12 cellular contexts compared by ENCODE assay signal in genomic region chr19:10553087-10553667, GRCh38. TPM values are rescaled to one million over a fixed set of nuclear protein-coding genes. Genes with fewer than 3 reads are reported as not detected.
A peak's percentile ranks its signal among the peaks of the same experiment; 100 is the strongest.
DNase-seq lines count a peak whose midpoint lies in the region; ATAC-seq, FAIRE-seq and TF ChIP-seq lines count a peak whose summit lies in the region.
"Had no signal": no experiment of that assay in that cellular context is flagged by ENCODE, and none has a peak within 500 bp of the region (broad histone marks: within the 10 kb centered on the region; RNA-seq: fewer than 3 reads in every experiment).

No MANE protein-coding gene starts in this region.

- H3K4me1 Mint-ChIP-seq in CD4-positive, CD25-positive, alpha-beta regulatory T cell: peaks cover 7 to 50% (median 12%) of the 10 kb centered on the region in 4 donors
- peaks cover 35% of the 10 kb centered on the region for H3K4me1 Mint-ChIP-seq in activated CD4-positive, alpha-beta memory T cell treated with anti-CD3 and anti-CD28 coated beads for 36 hours (ENCODE audit: low read depth)
- H3K4me1 Mint-ChIP-seq in type B pancreatic cell (ENCODE audit: unreplicated experiment) (no peaks in the 10 kb centered on the region), endodermal cell (no peaks in the 10 kb centered on the region)

- TF ChIP-seq EP300 in HepG2 (IDR thresholded peaks at IDR 0.05; ENCODE audit: low read depth in 2 of 2, low read length in 2 of 2) (no peak), HepG2 (CRISPR knock-in tag; IDR thresholded peaks at IDR 0.05; ENCODE audit: borderline replicate concordance) (no peak)

- no peaks in the 10 kb centered on the region for H3K9me3 ChIP-seq in CD4-positive, CD25-positive, alpha-beta regulatory T cell (ENCODE audit: control insufficient read depth in 2 of 2, low read length in 2 of 2)
- no peaks in the 10 kb centered on the region for H3K9me3 ChIP-seq in HepG2 (ENCODE audit: low read length)
- H3K9me3 ChIP-seq in endodermal cell (ENCODE audit: control insufficient read depth, low read length): no peaks in the 10 kb centered on the region

- no peak overlapping the region for H3K9ac ChIP-seq in HepG2 (ENCODE audit: insufficient read depth, low read depth, low read length)
- H3K9ac ChIP-seq in endodermal cell (ENCODE audit: extremely low read depth, low read length, poor library complexity, severe bottlenecking): no peak overlapping the region

- H3K27me3 ChIP-seq in CD4-positive, CD25-positive, alpha-beta regulatory T cell (ENCODE audit: control insufficient read depth, insufficient read depth, low read length): no peaks in the 10 kb centered on the region
- no peaks in the 10 kb centered on the region for H3K27me3 ChIP-seq in HepG2 (ENCODE audit: control insufficient read depth in 1 of 2, insufficient read depth in 2 of 2, low read length in 2 of 2)
- H3K27me3 ChIP-seq in endodermal cell (ENCODE audit: control insufficient read depth, insufficient read depth, low read length, poor library complexity, severe bottlenecking): no peaks in the 10 kb centered on the region

- peak overlapping the region; percentile 92 to 98 (median 96) for H3K27ac Mint-ChIP-seq in CD4-positive, CD25-positive, alpha-beta regulatory T cell
- peak overlapping the region; percentile 92 for H3K27ac Mint-ChIP-seq in activated CD4-positive, alpha-beta memory T cell treated with anti-CD3 and anti-CD28 coated beads for 36 hours
- no peak overlapping the region for H3K27ac Mint-ChIP-seq in type B pancreatic cell
- no peak overlapping the region for H3K27ac Mint-ChIP-seq in endodermal cell

- no peaks in the 10 kb centered on the region for H3K79me2 ChIP-seq in HepG2 (ENCODE audit: insufficient read depth, low read length)

- WGBS in HepG2 (ENCODE audit: low lambda C conversion rate): 95% methylated on average over 11 of the region's 13 CpGs
- 91 to 94% methylated on average over 10 to 13 of the region's 13 CpGs for WGBS in endodermal cell (ENCODE audit: insufficient coverage in 1 of 2, insufficient read length in 1 of 2), 2 experiments

- no peak overlapping the region for H2AFZ ChIP-seq in HepG2 (ENCODE audit: low read length)

- peaks cover 57% of the 10 kb centered on the region for H3K36me3 ChIP-seq in CD4-positive, CD25-positive, alpha-beta regulatory T cell (ENCODE audit: control insufficient read depth, insufficient read depth, low read length)
- H3K36me3 ChIP-seq in HepG2 (replicated peaks in 1 of 2; ENCODE audit: control insufficient read depth in 1 of 2, insufficient read depth in 2 of 2, low read length in 2 of 2) (peaks cover 15 to 71% of the 10 kb centered on the region in 2 experiments), endodermal cell (ENCODE audit: control insufficient read depth, insufficient read depth, low read length) (peaks cover 62% of the 10 kb centered on the region)

- in situ Hi-C loops in HepG2 (cut with HindIII; ENCODE audit: extremely low pct_ligation_motif_present, low pct_unique_long_range_greater_than_20kb): no loop called here

- H3K27me3 Mint-ChIP-seq in CD4-positive, CD25-positive, alpha-beta regulatory T cell: no peaks in the 10 kb centered on the region
- no peaks in the 10 kb centered on the region for H3K27me3 Mint-ChIP-seq in activated CD4-positive, alpha-beta memory T cell treated with anti-CD3 and anti-CD28 coated beads for 36 hours
- no peaks in the 10 kb centered on the region for H3K27me3 Mint-ChIP-seq in type B pancreatic cell
- H3K27me3 Mint-ChIP-seq in endodermal cell (ENCODE audit: insufficient read depth): no peaks in the 10 kb centered on the region

- POLR2A ChIA-PET in activated CD4-positive, alpha-beta memory T cell treated with anti-CD3 and anti-CD28 coated beads for 36 hours (lab: Charles Lee): interaction anchor here (5.7 kb wide), 1 partner anchor 13 kb away, joined by 29 read pairs; the partner anchor contains the start of gene KRI1
- POLR2A ChIA-PET in HepG2 (lab: Yijun Ruan, JAX): interaction anchor here (1.1 to 1.9 kb wide), 5 partner anchors 10 to 49 kb away, joined by 3 to 4 read pairs (median 4); no protein-coding TSS in a partner anchor

- TF ChIP-seq CTCF in HepG2 (CRISPR knock-in tag; IDR thresholded peaks at IDR 0.05) (no peak), type B pancreatic cell (conservative IDR thresholded peaks at IDR 0.05) (no peak), endodermal cell (conservative IDR thresholded peaks at IDR 0.05) (no peak)

- H3K4me3 ChIP-seq in CD4-positive, CD25-positive, alpha-beta regulatory T cell (ENCODE audit: low read depth, low read length): no peak overlapping the region
- H3K4me3 ChIP-seq in HepG2 (replicated peaks in 1 of 3; ENCODE audit: insufficient read depth in 1 of 3, low read depth in 2 of 3, low read length in 3 of 3) (no peak overlapping the region), endodermal cell (ENCODE audit: low read length) (no peak overlapping the region)
- H3K4me3 ChIP-seq: coronary artery had no signal

- H3K36me3 Mint-ChIP-seq in CD4-positive, CD25-positive, alpha-beta regulatory T cell: peaks cover 11% of the 10 kb centered on the region
- peaks cover 41% of the 10 kb centered on the region for H3K36me3 Mint-ChIP-seq in activated CD4-positive, alpha-beta memory T cell treated with anti-CD3 and anti-CD28 coated beads for 36 hours
- H3K36me3 Mint-ChIP-seq in type B pancreatic cell (no peaks in the 10 kb centered on the region), endodermal cell (ENCODE audit: low read depth) (peaks cover 73% of the 10 kb centered on the region)

- no peaks in the 10 kb centered on the region for H3K9me3 Mint-ChIP-seq in CD4-positive, CD25-positive, alpha-beta regulatory T cell
- H3K9me3 Mint-ChIP-seq in activated CD4-positive, alpha-beta memory T cell treated with anti-CD3 and anti-CD28 coated beads for 36 hours: no peaks in the 10 kb centered on the region
- H3K9me3 Mint-ChIP-seq in type B pancreatic cell: no peaks in the 10 kb centered on the region
- no peaks in the 10 kb centered on the region for H3K9me3 Mint-ChIP-seq in endodermal cell

- BruUV-seq in HepG2 (replicated peaks; lab: Mats Ljungman, UMichigan): TSS peak; percentile 81

- H3K27ac ChIP-seq in CD4-positive, CD25-positive, alpha-beta regulatory T cell (ENCODE audit: insufficient read depth, low read length, poor library complexity, severe bottlenecking): peak overlapping the region; percentile 71
- H3K27ac ChIP-seq in HepG2 (ENCODE audit: extremely low read length, insufficient read depth, low read length) (no peak overlapping the region), endodermal cell (ENCODE audit: low read depth, low read length) (no peak overlapping the region)
- H3K27ac ChIP-seq: coronary artery had no signal

- FAIRE-seq in HepG2 (lab: Jason Lieb, UNC): no peak
- FAIRE-seq: frontal cortex, GM18507, kidney had no signal

- no peaks in the 10 kb centered on the region for H4K20me1 ChIP-seq in HepG2 (ENCODE audit: insufficient read depth, low read length)

- peak in 1 of 3 donors; percentile 40 for DNase-seq in CD4-positive, CD25-positive, alpha-beta regulatory T cell
- DNase-seq in ELR (ENCODE audit: low read depth) (peak; percentile 25), HepG2 (ENCODE audit: low spot score) (no peak), type B pancreatic cell (ENCODE audit: extremely low spot score, unreplicated experiment) (no peak), endodermal cell (no peak)
- no peak for DNase-seq in activated CD4-positive, alpha-beta memory T cell treated with anti-CD3 and anti-CD28 coated beads for 36 hours
- DNase-seq: kidney, NCI-H1694 treated with DMSO at 0.1 percent for 48 hours had no signal

- peak overlapping the region; percentile 65 to 88 (median 82) for H3K4me3 Mint-ChIP-seq in CD4-positive, CD25-positive, alpha-beta regulatory T cell
- no peak overlapping the region for H3K4me3 Mint-ChIP-seq in activated CD4-positive, alpha-beta memory T cell treated with anti-CD3 and anti-CD28 coated beads for 36 hours
- no peak overlapping the region for H3K4me3 Mint-ChIP-seq in type B pancreatic cell
- H3K4me3 Mint-ChIP-seq in endodermal cell: no peak overlapping the region

- no peak for TF ChIP-seq POLR2A in HepG2 (IDR thresholded peaks at IDR 0.05; ENCODE audit: insufficient read depth in 1 of 2, low read depth in 2 of 2, low read length in 2 of 2)

- CTCF ChIA-PET in activated CD4-positive, alpha-beta memory T cell treated with anti-CD3 and anti-CD28 coated beads for 36 hours (lab: Charles Lee): interaction anchor here (0.6 to 2.4 kb wide), 16 partner anchors 11 to 149 kb away, joined by 3 to 18 read pairs (median 4); partner anchors contain the start of genes KEAP1 and QTRT1
- CTCF ChIA-PET in HepG2 (lab: Yijun Ruan, JAX; ENCODE audit: low intra/inter-chr PET ratio, low total read pairs): no interaction called here

- intact Hi-C loops in activated CD4-positive, alpha-beta memory T cell treated with anti-CD3 and anti-CD28 coated beads for 36 hours (cut with micrococcal nuclease): no loop called here
- intact Hi-C loops in HepG2 (cut with micrococcal nuclease; ENCODE audit: unreplicated experiment): no loop called here

- no peak for TF ChIP-seq RAD21 in HepG2 (CRISPR knock-in tag; IDR thresholded peaks at IDR 0.05)

- peaks cover 41% of the 10 kb centered on the region for H3K4me1 ChIP-seq in CD4-positive, CD25-positive, alpha-beta regulatory T cell (ENCODE audit: control insufficient read depth, insufficient read depth, low read length, poor library complexity, severe bottlenecking)
- H3K4me1 ChIP-seq in HepG2 (ENCODE audit: insufficient read depth, low read length) (no peaks in the 10 kb centered on the region), endodermal cell (ENCODE audit: control insufficient read depth, insufficient read depth, low read length) (no peaks in the 10 kb centered on the region)

- no peak overlapping the region for H3K4me2 ChIP-seq in HepG2 (ENCODE audit: low read depth, low read length)

- ATAC-seq in CD4-positive, CD25-positive, alpha-beta regulatory T cell (ENCODE audit: low read depth in 2 of 2): no peak
- ATAC-seq in HepG2 (peak; percentile 9; the same call in 1 of the 3 replicates), HG02840 (IDR thresholded peaks at IDR 0.05; ENCODE audit: low FRiP score, unreplicated experiment) (no peak)

RNA-seq across cellular contexts. Expression of gene ATG4D, which starts 9.5 kb away (rescaled TPM):
- total RNA-seq in CD4-positive, CD25-positive, alpha-beta regulatory T cell: 62.4 TPM
- 10 to 100 TPM; 14.0 to 17.0 (median 14.7) TPM for polyA plus RNA-seq in CD4-positive, CD25-positive, alpha-beta regulatory T cell
- total RNA-seq in activated CD4-positive, alpha-beta memory T cell treated with anti-CD3 and anti-CD28 coated beads for 36 hours: 10 to 100 TPM; 23.8 to 26.7 TPM
- total RNA-seq in HepG2 (2016; rRNA removed; fragmentation: Illumina TruSeq; extraction: Trizol) (9.3 and 19.0 TPM in 2 replicates), type B pancreatic cell (ENCODE audit: low replicate concordance) (35.8 and 44.6 TPM in 2 replicates), endodermal cell (10 to 100 TPM; 37.9 to 44.8 TPM)
- total RNA-seq in HepG2 (2016; cell fraction: cytosol; rRNA removed; fragmentation: Illumina TruSeq; extraction: Trizol; ENCODE audit: low read depth): 20.9 and 26.1 TPM in 2 replicates
- 8.3 and 18.7 TPM in 2 replicates for total RNA-seq in HepG2 (2016; cell fraction: insoluble cytoplasmic fraction; rRNA removed; fragmentation: Illumina TruSeq; extraction: Trizol)
- 35.4 and 38.3 TPM in 2 replicates for total RNA-seq in HepG2 (2016; cell fraction: membrane; rRNA removed; fragmentation: Illumina TruSeq; extraction: Trizol)
- 17.2 TPM in 2 replicates for total RNA-seq in HepG2 (2016; cell fraction: nucleus; rRNA removed; fragmentation: Illumina TruSeq; extraction: Trizol)
- polyA plus RNA-seq in HepG2 (2011; rRNA removed): 17.8 and 22.9 TPM in 2 replicates
- 16.1 and 23.3 TPM in 2 replicates for polyA plus RNA-seq in HepG2 (2011; cell fraction: cytosol; rRNA removed)
- 60.1 and 73.0 TPM in 2 replicates for polyA plus RNA-seq in HepG2 (2011; cell fraction: nucleus; rRNA removed)
- polyA plus RNA-seq in HepG2 (2012): 16.8 and 18.5 TPM in 2 replicates
- polyA plus RNA-seq in HepG2 (2016; cell fraction: cytosol; fragmentation: Illumina TruSeq; extraction: Trizol; ENCODE audit: low read depth): 22.2 and 28.5 TPM in 2 replicates
- 11.1 and 14.6 TPM in 2 replicates for polyA plus RNA-seq in HepG2 (2016; cell fraction: insoluble cytoplasmic fraction; fragmentation: Illumina TruSeq; extraction: Trizol; ENCODE audit: low read depth)
- polyA plus RNA-seq in HepG2 (2016; cell fraction: membrane; fragmentation: Illumina TruSeq; extraction: Trizol; ENCODE audit: low read depth): 29.9 and 35.4 TPM in 2 replicates
- 35.0 and 45.7 TPM in 2 replicates for polyA plus RNA-seq in HepG2 (2016; cell fraction: nucleus; fragmentation: Illumina TruSeq; extraction: Trizol; ENCODE audit: insufficient read depth, low read depth)
- polyA minus RNA-seq in HepG2 (2011; rRNA and poly(A)+ RNA removed; ENCODE audit: low replicate concordance): 33.4 and 51.6 TPM in 2 replicates
- polyA minus RNA-seq in HepG2 (2011; cell fraction: cytosol; rRNA and poly(A)+ RNA removed): 18.5 and 22.9 TPM in 2 replicates
- polyA minus RNA-seq in HepG2 (2011; cell fraction: nucleus; rRNA and poly(A)+ RNA removed): 13.3 and 16.9 TPM in 2 replicates
- 30.8 TPM for polyA plus RNA-seq in endodermal cell (2013, experiment 1 of 2)
- 29.5 TPM for polyA plus RNA-seq in endodermal cell (2013, experiment 2 of 2)

RNA-seq across cellular contexts. Expression of gene KRI1, which starts 12.6 kb away (rescaled TPM):
- total RNA-seq in CD4-positive, CD25-positive, alpha-beta regulatory T cell: 34.6 TPM
- 10 to 100 TPM in 3 of 4 donors, 1 to 10 TPM in 1; 8.6 to 13.8 (median 12.0) TPM for polyA plus RNA-seq in CD4-positive, CD25-positive, alpha-beta regulatory T cell
- 10 to 100 TPM; 46.2 to 52.3 TPM for total RNA-seq in activated CD4-positive, alpha-beta memory T cell treated with anti-CD3 and anti-CD28 coated beads for 36 hours
- total RNA-seq in HepG2 (2016; rRNA removed; fragmentation: Illumina TruSeq; extraction: Trizol) (10.2 and 11.7 TPM in 2 replicates), type B pancreatic cell (ENCODE audit: low replicate concordance) (19.0 and 34.4 TPM in 2 replicates), endodermal cell (10 to 100 TPM; 45.2 to 47.7 TPM)
- 2.3 and 3.1 TPM in 2 replicates for total RNA-seq in HepG2 (2016; cell fraction: cytosol; rRNA removed; fragmentation: Illumina TruSeq; extraction: Trizol; ENCODE audit: low read depth)
- total RNA-seq in HepG2 (2016; cell fraction: insoluble cytoplasmic fraction; rRNA removed; fragmentation: Illumina TruSeq; extraction: Trizol): 8.4 and 12.8 TPM in 2 replicates
- 3.2 and 3.9 TPM in 2 replicates for total RNA-seq in HepG2 (2016; cell fraction: membrane; rRNA removed; fragmentation: Illumina TruSeq; extraction: Trizol)
- total RNA-seq in HepG2 (2016; cell fraction: nucleus; rRNA removed; fragmentation: Illumina TruSeq; extraction: Trizol): 9.0 and 10.0 TPM in 2 replicates
- 9.1 and 12.7 TPM in 2 replicates for polyA plus RNA-seq in HepG2 (2011; rRNA removed)
- polyA plus RNA-seq in HepG2 (2011; cell fraction: cytosol; rRNA removed): 4.8 and 4.9 TPM in 2 replicates
- 29.3 and 32.2 TPM in 2 replicates for polyA plus RNA-seq in HepG2 (2011; cell fraction: nucleus; rRNA removed)
- 12.5 and 15.9 TPM in 2 replicates for polyA plus RNA-seq in HepG2 (2012)
- polyA plus RNA-seq in HepG2 (2016; cell fraction: cytosol; fragmentation: Illumina TruSeq; extraction: Trizol; ENCODE audit: low read depth): 1.9 and 2.1 TPM in 2 replicates
- polyA plus RNA-seq in HepG2 (2016; cell fraction: insoluble cytoplasmic fraction; fragmentation: Illumina TruSeq; extraction: Trizol; ENCODE audit: low read depth): 11.0 and 12.8 TPM in 2 replicates
- polyA plus RNA-seq in HepG2 (2016; cell fraction: membrane; fragmentation: Illumina TruSeq; extraction: Trizol; ENCODE audit: low read depth): 3.0 and 4.1 TPM in 2 replicates
- polyA plus RNA-seq in HepG2 (2016; cell fraction: nucleus; fragmentation: Illumina TruSeq; extraction: Trizol; ENCODE audit: insufficient read depth, low read depth): 59.6 and 63.0 TPM in 2 replicates
- 12.6 and 33.9 TPM in 2 replicates for polyA minus RNA-seq in HepG2 (2011; rRNA and poly(A)+ RNA removed; ENCODE audit: low replicate concordance)
- 5.1 and 8.9 TPM in 2 replicates for polyA minus RNA-seq in HepG2 (2011; cell fraction: cytosol; rRNA and poly(A)+ RNA removed)
- polyA minus RNA-seq in HepG2 (2011; cell fraction: nucleus; rRNA and poly(A)+ RNA removed): 8.8 and 9.8 TPM in 2 replicates
- polyA plus RNA-seq in endodermal cell (2013, experiment 1 of 2): 29.4 TPM
- 27.3 TPM for polyA plus RNA-seq in endodermal cell (2013, experiment 2 of 2)

RNA-seq across cellular contexts. Expression of gene CDKN2D, which starts 15.6 kb away (rescaled TPM):
- 57.0 TPM for total RNA-seq in CD4-positive, CD25-positive, alpha-beta regulatory T cell
- 100 to 1,000 TPM in 3 of 4 donors, 10 to 100 TPM in 1; 92.6 to 125 (median 113) TPM for polyA plus RNA-seq in CD4-positive, CD25-positive, alpha-beta regulatory T cell
- total RNA-seq in activated CD4-positive, alpha-beta memory T cell treated with anti-CD3 and anti-CD28 coated beads for 36 hours: 10 to 100 TPM; 68.6 to 68.8 TPM
- total RNA-seq in HepG2 (2016; rRNA removed; fragmentation: Illumina TruSeq; extraction: Trizol) (4.8 and 5.4 TPM in 2 replicates), type B pancreatic cell (ENCODE audit: low replicate concordance) (4.8 and 6.5 TPM in 2 replicates), endodermal cell (1 to 10 TPM; 3.5 to 4.6 TPM)
- total RNA-seq in HepG2 (2016; cell fraction: cytosol; rRNA removed; fragmentation: Illumina TruSeq; extraction: Trizol; ENCODE audit: low read depth): 4.1 and 5.0 TPM in 2 replicates
- 4.8 and 5.1 TPM in 2 replicates for total RNA-seq in HepG2 (2016; cell fraction: insoluble cytoplasmic fraction; rRNA removed; fragmentation: Illumina TruSeq; extraction: Trizol)
- 7.2 and 8.5 TPM in 2 replicates for total RNA-seq in HepG2 (2016; cell fraction: membrane; rRNA removed; fragmentation: Illumina TruSeq; extraction: Trizol)
- 2.6 and 3.2 TPM in 2 replicates for total RNA-seq in HepG2 (2016; cell fraction: nucleus; rRNA removed; fragmentation: Illumina TruSeq; extraction: Trizol)
- 8.0 and 8.6 TPM in 2 replicates for polyA plus RNA-seq in HepG2 (2011; rRNA removed)
- polyA plus RNA-seq in HepG2 (2011; cell fraction: cytosol; rRNA removed): 9.2 and 13.0 TPM in 2 replicates
- 7.4 and 7.6 TPM in 2 replicates for polyA plus RNA-seq in HepG2 (2011; cell fraction: nucleus; rRNA removed)
- 2.5 and 6.6 TPM in 2 replicates for polyA plus RNA-seq in HepG2 (2012)
- 6.2 and 7.7 TPM in 2 replicates for polyA plus RNA-seq in HepG2 (2016; cell fraction: cytosol; fragmentation: Illumina TruSeq; extraction: Trizol; ENCODE audit: low read depth)
- 6.3 and 8.0 TPM in 2 replicates for polyA plus RNA-seq in HepG2 (2016; cell fraction: insoluble cytoplasmic fraction; fragmentation: Illumina TruSeq; extraction: Trizol; ENCODE audit: low read depth)
- 8.2 and 8.7 TPM in 2 replicates for polyA plus RNA-seq in HepG2 (2016; cell fraction: membrane; fragmentation: Illumina TruSeq; extraction: Trizol; ENCODE audit: low read depth)
- polyA plus RNA-seq in HepG2 (2016; cell fraction: nucleus; fragmentation: Illumina TruSeq; extraction: Trizol; ENCODE audit: insufficient read depth, low read depth): 11.5 and 12.4 TPM in 2 replicates
- 7.8 and 7.9 TPM in 2 replicates for polyA minus RNA-seq in HepG2 (2011; rRNA and poly(A)+ RNA removed; ENCODE audit: low replicate concordance)
- polyA minus RNA-seq in HepG2 (2011; cell fraction: cytosol; rRNA and poly(A)+ RNA removed): 1.8 and 2.3 TPM in 2 replicates
- 0.39 and 0.87 TPM in 2 replicates for polyA minus RNA-seq in HepG2 (2011; cell fraction: nucleus; rRNA and poly(A)+ RNA removed)
- 20.0 TPM for polyA plus RNA-seq in endodermal cell (2013, experiment 1 of 2)
- 18.2 TPM for polyA plus RNA-seq in endodermal cell (2013, experiment 2 of 2)

RNA-seq across cellular contexts. Expression of gene AP1M2, which starts 33.9 kb away (rescaled TPM):
- total RNA-seq in CD4-positive, CD25-positive, alpha-beta regulatory T cell: not detected
- polyA plus RNA-seq in CD4-positive, CD25-positive, alpha-beta regulatory T cell: not detected
- total RNA-seq in activated CD4-positive, alpha-beta memory T cell treated with anti-CD3 and anti-CD28 coated beads for 36 hours: not detected
- 76.8 and 82.9 TPM in 2 replicates for total RNA-seq in HepG2 (2016; rRNA removed; fragmentation: Illumina TruSeq; extraction: Trizol)
- 118 and 125 TPM in 2 replicates for total RNA-seq in HepG2 (2016; cell fraction: cytosol; rRNA removed; fragmentation: Illumina TruSeq; extraction: Trizol; ENCODE audit: low read depth)
- 76.9 and 81.0 TPM in 2 replicates for total RNA-seq in HepG2 (2016; cell fraction: insoluble cytoplasmic fraction; rRNA removed; fragmentation: Illumina TruSeq; extraction: Trizol)
- total RNA-seq in HepG2 (2016; cell fraction: membrane; rRNA removed; fragmentation: Illumina TruSeq; extraction: Trizol): 155 and 171 TPM in 2 replicates
- total RNA-seq in HepG2 (2016; cell fraction: nucleus; rRNA removed; fragmentation: Illumina TruSeq; extraction: Trizol): 20.9 and 33.5 TPM in 2 replicates
- polyA plus RNA-seq in HepG2 (2011; rRNA removed): 6.3 and 11.0 TPM in 2 replicates
- 9.9 and 10.4 TPM in 2 replicates for polyA plus RNA-seq in HepG2 (2011; cell fraction: cytosol; rRNA removed)
- 5.0 and 7.5 TPM in 2 replicates for polyA plus RNA-seq in HepG2 (2011; cell fraction: nucleus; rRNA removed)
- 15.7 and 24.8 TPM in 2 replicates for polyA plus RNA-seq in HepG2 (2012)
- 112 and 122 TPM in 2 replicates for polyA plus RNA-seq in HepG2 (2016; cell fraction: cytosol; fragmentation: Illumina TruSeq; extraction: Trizol; ENCODE audit: low read depth)
- 68.0 and 75.6 TPM in 2 replicates for polyA plus RNA-seq in HepG2 (2016; cell fraction: insoluble cytoplasmic fraction; fragmentation: Illumina TruSeq; extraction: Trizol; ENCODE audit: low read depth)
- polyA plus RNA-seq in HepG2 (2016; cell fraction: membrane; fragmentation: Illumina TruSeq; extraction: Trizol; ENCODE audit: low read depth): 140 and 148 TPM in 2 replicates
- polyA plus RNA-seq in HepG2 (2016; cell fraction: nucleus; fragmentation: Illumina TruSeq; extraction: Trizol; ENCODE audit: insufficient read depth, low read depth): 52.2 and 56.2 TPM in 2 replicates
- polyA minus RNA-seq in HepG2 (2011; rRNA and poly(A)+ RNA removed; ENCODE audit: low replicate concordance): 5.0 and 16.3 TPM in 2 replicates
- polyA minus RNA-seq in HepG2 (2011; cell fraction: cytosol; rRNA and poly(A)+ RNA removed): 3.0 and 5.1 TPM in 2 replicates
- polyA minus RNA-seq in HepG2 (2011; cell fraction: nucleus; rRNA and poly(A)+ RNA removed): 1.2 and 3.2 TPM in 2 replicates
- total RNA-seq in type B pancreatic cell (ENCODE audit: low replicate concordance): 45.2 and 104 TPM in 2 replicates
- total RNA-seq in endodermal cell: 100 to 1,000 TPM; 132 to 146 TPM
- polyA plus RNA-seq in endodermal cell (2013, experiment 1 of 2): 4.8 TPM
- 4.2 TPM for polyA plus RNA-seq in endodermal cell (2013, experiment 2 of 2)

RNA-seq across cellular contexts. Expression of gene S1PR5, which starts 35.9 kb away (rescaled TPM):
- total RNA-seq in CD4-positive, CD25-positive, alpha-beta regulatory T cell: not detected
- polyA plus RNA-seq in CD4-positive, CD25-positive, alpha-beta regulatory T cell: under 1 TPM in 3 of 4 donors, not detected in 1; 0.17 to 0.31 (median 0.30) TPM
- total RNA-seq in activated CD4-positive, alpha-beta memory T cell treated with anti-CD3 and anti-CD28 coated beads for 36 hours: under 1 TPM; 0.12 to 0.40 TPM
- total RNA-seq in HepG2 (2016; rRNA removed; fragmentation: Illumina TruSeq; extraction: Trizol): not detected in 2 replicates
- total RNA-seq in HepG2 (2016; cell fraction: cytosol; rRNA removed; fragmentation: Illumina TruSeq; extraction: Trizol; ENCODE audit: low read depth): not detected in 2 replicates
- total RNA-seq in HepG2 (2016; cell fraction: insoluble cytoplasmic fraction; rRNA removed; fragmentation: Illumina TruSeq; extraction: Trizol): 0.09 TPM in 1 of 2 replicates, not detected in the other
- total RNA-seq in HepG2 (2016; cell fraction: membrane; rRNA removed; fragmentation: Illumina TruSeq; extraction: Trizol): not detected in 2 replicates
- total RNA-seq in HepG2 (2016; cell fraction: nucleus; rRNA removed; fragmentation: Illumina TruSeq; extraction: Trizol): not detected in 2 replicates
- polyA plus RNA-seq in HepG2 (2011; rRNA removed): 0.04 TPM in 1 of 2 replicates, not detected in the other
- 0.04 TPM in 1 of 2 replicates, not detected in the other for polyA plus RNA-seq in HepG2 (2011; cell fraction: cytosol; rRNA removed)
- not detected in 2 replicates for polyA plus RNA-seq in HepG2 (2011; cell fraction: nucleus; rRNA removed)
- polyA plus RNA-seq in HepG2 (2012): not detected in 2 replicates
- not detected in 2 replicates for polyA plus RNA-seq in HepG2 (2016; cell fraction: cytosol; fragmentation: Illumina TruSeq; extraction: Trizol; ENCODE audit: low read depth)
- polyA plus RNA-seq in HepG2 (2016; cell fraction: insoluble cytoplasmic fraction; fragmentation: Illumina TruSeq; extraction: Trizol; ENCODE audit: low read depth): not detected in 2 replicates
- not detected in 2 replicates for polyA plus RNA-seq in HepG2 (2016; cell fraction: membrane; fragmentation: Illumina TruSeq; extraction: Trizol; ENCODE audit: low read depth)
- not detected in 2 replicates for polyA plus RNA-seq in HepG2 (2016; cell fraction: nucleus; fragmentation: Illumina TruSeq; extraction: Trizol; ENCODE audit: insufficient read depth, low read depth)
- polyA minus RNA-seq in HepG2 (2011; rRNA and poly(A)+ RNA removed; ENCODE audit: low replicate concordance): 0.72 TPM in 1 of 2 replicates, not detected in the other
- not detected in 2 replicates for polyA minus RNA-seq in HepG2 (2011; cell fraction: cytosol; rRNA and poly(A)+ RNA removed)
- not detected in 2 replicates for polyA minus RNA-seq in HepG2 (2011; cell fraction: nucleus; rRNA and poly(A)+ RNA removed)
- total RNA-seq in type B pancreatic cell (ENCODE audit: low replicate concordance): 0.21 and 1.1 TPM in 2 replicates
- 1 to 10 TPM; 1.2 to 5.1 TPM for total RNA-seq in endodermal cell
- polyA plus RNA-seq in endodermal cell (2013, experiment 1 of 2): 1.6 TPM
- 1.6 TPM for polyA plus RNA-seq in endodermal cell (2013, experiment 2 of 2)

Comparison
In these comparisons a context has a peak if more than half of its experiments do, and no peak if none do; other contexts are left out.
1. H3K27ac Mint-ChIP-seq: peak in CD4-positive, CD25-positive, alpha-beta regulatory T cell (3 of 3) and activated CD4-positive, alpha-beta memory T cell treated with anti-CD3 and anti-CD28 coated beads for 36 hours (single experiment); none in type B pancreatic cell (single experiment) and endodermal cell (single experiment).
2. H3K4me3 Mint-ChIP-seq: peak in CD4-positive, CD25-positive, alpha-beta regulatory T cell (4 of 4); none in activated CD4-positive, alpha-beta memory T cell treated with anti-CD3 and anti-CD28 coated beads for 36 hours (single experiment), type B pancreatic cell (single experiment) and endodermal cell (single experiment).